7 cellular contexts compared by ENCODE assay signal in genomic region chr5:170434953-170435605, GRCh38. TPM values are rescaled to one million over a fixed set of nuclear protein-coding genes. Genes with fewer than 3 reads are reported as not detected.
DNase-seq lines count a peak whose midpoint lies in the region; FAIRE-seq and TF ChIP-seq lines count a peak whose summit lies in the region.

No MANE protein-coding gene starts in this region.

- H4K91ac ChIP-seq in H1 (replicated peaks; ENCODE audit: insufficient read length, low read length) (no peak overlapping the region), mesenchymal stem cell (ENCODE audit: low read length) (no peak overlapping the region)

- H3K4me3 ChIP-seq in GM12864 (ENCODE audit: low read depth, low read length) (no peak overlapping the region), HAP-1 (no peak overlapping the region), H1 (ENCODE audit: extremely low read depth in 1 of 4, insufficient read depth in 2 of 4, low read depth in 3 of 4, low read length in 4 of 4) (no peak overlapping the region), mesenchymal stem cell (ENCODE audit: insufficient read depth in 1 of 2, low read depth in 1 of 2, low read length in 2 of 2) (no peak overlapping the region)

- H4K8ac ChIP-seq in H1 (ENCODE audit: extremely low read depth, insufficient read depth, low read length) (no peak overlapping the region), mesenchymal stem cell (ENCODE audit: low read length) (no peak overlapping the region)

- H4K5ac ChIP-seq in H1 (ENCODE audit: insufficient read length, low read depth, low read length): no peak overlapping the region

- DNase-seq in GM12864 (ENCODE audit: low read depth): peak; percentile 2
- peak; percentile 51 to 74 for DNase-seq in HAP-1 (ENCODE audit: low spot score in 2 of 2)
- peak; percentile 11 for DNase-seq in NCI-H2171 treated with DMSO at 0.1 percent for 48 hours (lab: John Stamatoyannopoulos, UW)
- DNase-seq in activated CD4-positive, alpha-beta T cell treated with anti-CD3 and anti-CD28 coated beads, Interleukin-2, amount 50 U/mL, for 48 hours: peak; percentile 60
- DNase-seq in H1 (ENCODE audit: low read depth in 1 of 2, low spot score in 2 of 2): peak; percentile 54 to 92
- DNase-seq in mesenchymal stem cell: peak; percentile 49
- peak; percentile 25 to 55 for DNase-seq in stimulated activated CD8-positive, alpha-beta memory T cell treated with anti-CD3 and anti-CD28 coated beads, Interleukin-2, amount 100 ng/mL, for 48 hours (ENCODE audit: low read depth in 2 of 2)

- H2AK5ac ChIP-seq in H1 (ENCODE audit: low read depth, low read length) (no peak overlapping the region), mesenchymal stem cell (ENCODE audit: low read length, severe bottlenecking) (no peak overlapping the region)

- H3K79me1 ChIP-seq in H1 (ENCODE audit: low read depth, low read length): no peaks in the 10 kb centered on the region; the same call in 1 of the 2 replicates
- H3K79me1 ChIP-seq in mesenchymal stem cell (replicated peaks; ENCODE audit: low read length, poor library complexity, severe bottlenecking): no peaks in the 10 kb centered on the region

- TF ChIP-seq RAD21 in H1 (IDR thresholded peaks at IDR 0.05 in 1 of 2, conservative IDR thresholded peaks at IDR 0.05 in 1 of 2; ENCODE audit: low read depth in 2 of 2, low read length in 2 of 2): peak; percentile 95 to 99

- H3K4ac ChIP-seq in H1 (replicated peaks; ENCODE audit: insufficient read length, low read depth, low read length) (no peak overlapping the region), mesenchymal stem cell (ENCODE audit: low read depth in 1 of 2, low read length in 2 of 2) (no peak overlapping the region)

- no peaks in the 10 kb centered on the region for H4K20me1 ChIP-seq in H1 (replicated peaks in 1 of 2; ENCODE audit: control insufficient read depth in 1 of 2, insufficient read depth in 2 of 2, low read length in 2 of 2)

- H3K23ac ChIP-seq in H1 (ENCODE audit: insufficient read length) (no peak overlapping the region), mesenchymal stem cell (ENCODE audit: low read length in 2 of 2) (peak overlapping the region in 1 of 2 experiments; percentile 48)

- no peaks in the 10 kb centered on the region for H3K4me1 ChIP-seq in HAP-1
- H3K4me1 ChIP-seq in H1 (replicated peaks in 1 of 4; ENCODE audit: control insufficient read depth in 3 of 4, insufficient read depth in 4 of 4, low read length in 3 of 4): peaks cover 0 to 17% (median 9%) of the 10 kb centered on the region in 4 experiments; a peak in 6 of 7 replicates
- peaks cover 12% of the 10 kb centered on the region for H3K4me1 ChIP-seq in mesenchymal stem cell (ENCODE audit: control insufficient read depth, insufficient read depth, low read depth, low read length)

- H2BK120ac ChIP-seq in H1 (replicated peaks; ENCODE audit: low read depth, low read length): no peak overlapping the region
- no peak overlapping the region for H2BK120ac ChIP-seq in mesenchymal stem cell (ENCODE audit: low read depth, low read length)

- H2BK5ac ChIP-seq in H1 (ENCODE audit: low read depth, low read length) (no peak overlapping the region), mesenchymal stem cell (ENCODE audit: low read depth, low read length, poor library complexity, severe bottlenecking) (no peak overlapping the region)

- H2AFZ ChIP-seq in H1 (ENCODE audit: low read length) (no peak overlapping the region), mesenchymal stem cell (ENCODE audit: low read depth, low read length) (no peak overlapping the region)

- TF ChIP-seq POLR2A in H1 (IDR thresholded peaks at IDR 0.05; ENCODE audit: control extremely low read depth in 1 of 2, low read depth in 2 of 2, low read length in 2 of 2): no peak

- H2BK15ac ChIP-seq in H1 (ENCODE audit: low read length) (peak overlapping the region; percentile 77; the same call in 1 of the 2 replicates), mesenchymal stem cell (ENCODE audit: low read depth, poor library complexity, severe bottlenecking) (no peak overlapping the region)

- H2BK20ac ChIP-seq in H1 (ENCODE audit: low read length): no peak overlapping the region

- H3K56ac ChIP-seq in H1 (replicated peaks; ENCODE audit: insufficient read length, low read depth, low read length): no peak overlapping the region

- H3K27me3 ChIP-seq in HAP-1 (ENCODE audit: low read depth) (peaks cover 3% of the 10 kb centered on the region), H1 (replicated peaks in 1 of 4; ENCODE audit: control insufficient read depth in 3 of 4, extremely low read depth in 1 of 4, insufficient read depth in 3 of 4, low read length in 3 of 4) (no peaks in the 10 kb centered on the region; a peak in 1 of 7 replicates), mesenchymal stem cell (ENCODE audit: control insufficient read depth in 1 of 2, insufficient read depth in 1 of 2, low read length in 2 of 2) (peaks cover 14 to 64% of the 10 kb centered on the region in 2 experiments)

- POLR2A ChIA-PET in H1 (lab: Charles Lee; ENCODE audit: partially characterized antibody): interaction anchor here (1.0 kb wide), 1 partner anchor 10 kb away, joined by 3 read pairs; no protein-coding TSS in a partner anchor

- H2BK12ac ChIP-seq in H1 (ENCODE audit: low read depth, low read length) (peak overlapping the region; percentile 68; the same call in 1 of the 2 replicates), mesenchymal stem cell (ENCODE audit: low read length in 2 of 2) (no peak overlapping the region)

- H3K14ac ChIP-seq in H1 (ENCODE audit: insufficient read length): no peak overlapping the region
- no peak overlapping the region for H3K14ac ChIP-seq in mesenchymal stem cell (ENCODE audit: low read length in 2 of 2)

- H3K9ac ChIP-seq in H1 (replicated peaks in 1 of 4; ENCODE audit: extremely low read depth in 1 of 4, low read depth in 3 of 4, low read length in 3 of 4): no peak overlapping the region; a peak in 2 of 7 replicates
- H3K9ac ChIP-seq in mesenchymal stem cell (ENCODE audit: low read length): no peak overlapping the region

- H3K36me3 ChIP-seq in HAP-1 (replicated peaks) (no peaks in the 10 kb centered on the region), H1 (ENCODE audit: control insufficient read depth in 2 of 4, insufficient read depth in 4 of 4, low read length in 3 of 4) (no peaks in the 10 kb centered on the region), mesenchymal stem cell (ENCODE audit: control insufficient read depth in 1 of 2, insufficient read depth in 2 of 2, low read depth in 1 of 2, low read length in 2 of 2) (no peaks in the 10 kb centered on the region)

- CTCF ChIA-PET in H1 (lab: Charles Lee; ENCODE audit: partially characterized antibody): interaction anchor here (0.6 to 7.0 kb wide), 57 partner anchors 9 to 693 kb away, joined by 3 to 160 read pairs (median 4); no protein-coding TSS in a partner anchor

- in situ Hi-C loops in HAP-1 (cut with MboI; ENCODE audit: low sequenced_read_pairs): no loop called here

- FAIRE-seq in H1 (lab: Jason Lieb, UNC): no peak

- H3K27ac ChIP-seq in H1 (ENCODE audit: low read depth, low read length) (no peak overlapping the region), mesenchymal stem cell (ENCODE audit: low read length, poor library complexity, severe bottlenecking) (no peak overlapping the region)

- TF ChIP-seq EP300 in H1 (IDR thresholded peaks at IDR 0.05; ENCODE audit: borderline replicate concordance in 1 of 2, low read depth in 2 of 2, low read length in 2 of 2): no peak

- peak overlapping the region; percentile 75 for H3K18ac ChIP-seq in H1 (ENCODE audit: extremely low read depth, low read length)
- H3K18ac ChIP-seq in mesenchymal stem cell (ENCODE audit: low read depth in 1 of 2, low read length in 2 of 2): no peak overlapping the region

- H3K4me2 ChIP-seq in H1 (ENCODE audit: insufficient read depth in 1 of 2, low read depth in 2 of 2, low read length in 2 of 2): no peak overlapping the region
- no peak overlapping the region for H3K4me2 ChIP-seq in mesenchymal stem cell (ENCODE audit: low read length, poor library complexity, severe bottlenecking)

- peak; percentile 97 for TF ChIP-seq CTCF in GM12864 (IDR thresholded peaks at IDR 0.05; ENCODE audit: low read depth, low read length, missing control alignments)
- TF ChIP-seq CTCF in H1 (IDR thresholded peaks at IDR 0.05; ENCODE audit: control extremely low read depth in 1 of 3, insufficient read depth in 1 of 3, low read depth in 1 of 3, low read length in 3 of 3): peak; percentile 91 to 97 (median 97)

- 65% methylated on average over 16 of the region's 16 CpGs; no CpG with 5 or more reads in 1 of the 2 experiments for WGBS in H1 (ENCODE audit: extremely low coverage in 1 of 2, insufficient coverage in 1 of 2, insufficient read length in 1 of 2, insufficient replicate concordance in 2 of 2, low coverage in 1 of 2, low lambda C conversion rate in 2 of 2, missing lambda C conversion rate in 1 of 2), 2 experiments
- 48% methylated on average over 16 of the region's 16 CpGs for WGBS in mesenchymal stem cell

- H3K9me3 ChIP-seq in HAP-1: no peaks in the 10 kb centered on the region
- H3K9me3 ChIP-seq in H1 (ENCODE audit: insufficient read depth in 2 of 2, low read depth in 1 of 2, low read length in 1 of 2): no peaks in the 10 kb centered on the region
- H3K9me3 ChIP-seq in mesenchymal stem cell (ENCODE audit: control insufficient read depth, low read length): no peaks in the 10 kb centered on the region

- no peaks in the 10 kb centered on the region for H3K79me2 ChIP-seq in H1 (ENCODE audit: control insufficient read depth in 1 of 2, insufficient read depth in 2 of 2, low read length in 2 of 2)

- H3K23me2 ChIP-seq in H1 (ENCODE audit: low read depth, low read length): no peaks in the 10 kb centered on the region

TF ChIP-seq in H1, 55 proteins besides CTCF, POLR2A, EP300 and RAD21:
- TF ChIP-seq BRCA1 (IDR thresholded peaks at IDR 0.05; ENCODE audit: low read depth, low read length) (peak; percentile 22; the same call in 1 of the 2 replicates), GABPA (IDR thresholded peaks at IDR 0.05; ENCODE audit: borderline replicate concordance, insufficient read depth, low read length) (peak; percentile 18; the same call in 1 of the 2 replicates), CHD1 (IDR thresholded peaks at IDR 0.05; ENCODE audit: low read depth, low read length) (no peak)

RNA-seq across cellular contexts. Expression of gene KCNMB1, which starts 45.9 kb away (rescaled TPM):
- 0.10 and 0.19 TPM in 2 replicates for total RNA-seq in H1 (2021; fragmentation: NEBNext Ultra II Directional; extraction: Animal tissue kit (Norgen Biotek cat#: 25700))
- polyA plus RNA-seq in H1 (2011; rRNA removed): 0.08 TPM in 2 replicates
- polyA plus RNA-seq in H1 (2011; cell fraction: cytosol; rRNA removed): 0.05 TPM
- 0.16 TPM for polyA plus RNA-seq in H1 (2011; cell fraction: nucleus; rRNA removed)
- polyA plus RNA-seq in H1 (2012, experiment 1 of 2): 0.07 to 0.20 TPM (median 0.12 TPM) in 4 replicates
- polyA plus RNA-seq in H1 (2012, experiment 2 of 2): 0.09 TPM
- 0.20 TPM for polyA plus RNA-seq in H1 (2013, experiment 1 of 2)
- polyA plus RNA-seq in H1 (2013, experiment 2 of 2): 0.28 TPM
- polyA minus RNA-seq in H1 (2011; rRNA and poly(A)+ RNA removed): 0.09 and 0.12 TPM in 2 replicates
- not detected for polyA minus RNA-seq in H1 (2011; cell fraction: cytosol; rRNA and poly(A)+ RNA removed)
- not detected for polyA minus RNA-seq in H1 (2011; cell fraction: nucleus; rRNA and poly(A)+ RNA removed)
- not detected for polyA plus RNA-seq in mesenchymal stem cell (2013, experiment 1 of 2)
- polyA plus RNA-seq in mesenchymal stem cell (2013, experiment 2 of 2): not detected

Comparison
In these comparisons a context has a peak if more than half of its experiments do, and no peak if none do; other contexts are left out.
1. DNase-seq: peak in every context shown above with its lines; median percentile 73 in H1; 62 in HAP-1; 60 in activated CD4-positive, alpha-beta T cell treated with anti-CD3 and anti-CD28 coated beads, Interleukin-2, amount 50 U/mL, for 48 hours; 49 in mesenchymal stem cell; 40 in stimulated activated CD8-positive, alpha-beta memory T cell treated with anti-CD3 and anti-CD28 coated beads, Interleukin-2, amount 100 ng/mL, for 48 hours; 11 in NCI-H2171 treated with DMSO at 0.1 percent for 48 hours; 2 in GM12864.